ENCODE assay signal across 15 cellular contexts in genomic region chr6:52594216-52594615, GRCh38. TPM values are rescaled to one million over a fixed set of nuclear protein-coding genes. Genes with fewer than 3 reads are reported as not detected.
DNase-seq lines count a peak whose midpoint lies in the region; ATAC-seq, FAIRE-seq and TF ChIP-seq lines count a peak whose summit lies in the region.
"Had no signal": no experiment of that assay in that cellular context is flagged by ENCODE, and none has a peak within 500 bp of the region (broad histone marks: within the 10 kb centered on the region; RNA-seq: fewer than 3 reads in every experiment).

No MANE protein-coding gene starts in this region.

- TF ChIP-seq CTCF in heart left ventricle (IDR thresholded peaks at IDR 0.05) (no peak), ascending aorta (IDR thresholded peaks at IDR 0.05) (no peak), nephron progenitor cell (IDR thresholded peaks at IDR 0.05) (no peak), uterus (IDR thresholded peaks at IDR 0.05) (no peak), D721Med (IDR thresholded peaks at IDR 0.05; ENCODE audit: insufficient read depth, missing control alignments) (no peak), CD14-positive monocyte (IDR thresholded peaks at IDR 0.05) (no peak)

- H3K27me3 ChIP-seq in heart left ventricle (no peaks in the 10 kb centered on the region), ascending aorta (no peaks in the 10 kb centered on the region), uterus (no peaks in the 10 kb centered on the region)
- H3K27me3 ChIP-seq: upper lobe of right lung had no signal

- DNase-seq in heart left ventricle (no peak), Right ventricle myocardium superior (no peak), ascending aorta (ENCODE audit: low spot score in 2 of 2) (no peak), nephron progenitor cell (no peak), uterus (no peak), D721Med (ENCODE audit: insufficient read length, low spot score) (no peak), CD14-positive monocyte (ENCODE audit: low spot score) (no peak)
- DNase-seq: activated naive CD4-positive, alpha-beta T cell; endodermal cell; kidney; NCI-H1048; stimulated activated CD8-positive, alpha-beta memory T cell treated with anti-CD3 and anti-CD28 coated beads, Interleukin-4, amount 100 ng/mL, for 48 hours; upper lobe of right lung had no signal

- H3K4me3 Mint-ChIP-seq in nephron progenitor cell (peak overlapping the region; percentile 26), CD14-positive monocyte (no peak overlapping the region)
- H3K4me3 Mint-ChIP-seq: endodermal cell had no signal

- 89 to 91% (median 90%) methylated on average over 5 of the region's 5 CpGs for WGBS in heart left ventricle, 4 donors

- H3K27ac ChIP-seq in heart left ventricle (peak overlapping the region in 9 of 12 donors; percentile 13 to 83 (median 64)), ascending aorta (peak overlapping the region; percentile 64 to 78), uterus (peak overlapping the region; percentile 75 to 84)
- H3K27ac ChIP-seq: VCaP had no signal

- intact Hi-C loops in heart left ventricle (cut with DNase I) (loop anchor here in 2 of 10 donors (2.0 to 10.0 kb wide), 3 partner anchors 177 to 401 kb away; partner anchors contain the start of genes GSTA4 (in 1 of the 2) and MCM3 (in 1 of the 2)), Right ventricle myocardium superior (cut with DNase I) (loop anchor here (5.0 kb wide), 1 partner anchor 177 kb away; no protein-coding TSS in a partner anchor), ascending aorta (cut with DNase I) (loop anchor here (10.0 kb wide), 1 partner anchor 131 kb away; no protein-coding TSS in a partner anchor), uterus (cut with DNase I; ENCODE audit: low total_unique reads) (loop anchor here (10.0 kb wide), 1 partner anchor 71 kb away; no protein-coding TSS in a partner anchor), CD14-positive monocyte (cut with micrococcal nuclease) (no loop called here)

- H3K4me3 ChIP-seq in heart left ventricle: no peak overlapping the region
- H3K4me3 ChIP-seq in ascending aorta: no peak overlapping the region
- no peak overlapping the region for H3K4me3 ChIP-seq in uterus
- H3K4me3 ChIP-seq: upper lobe of right lung had no signal

- H3K4me1 ChIP-seq in heart left ventricle (peaks cover 0 to 62% (median 26%) of the 10 kb centered on the region in 12 donors), ascending aorta (peaks cover 16 to 33% of the 10 kb centered on the region in 2 donors), uterus (peaks cover 0 to 5% of the 10 kb centered on the region in 2 donors)

- no peak for FAIRE-seq in D721Med (lab: Jason Lieb, UNC)
- FAIRE-seq: kidney had no signal

- H3K9me3 ChIP-seq in heart left ventricle: no peaks in the 10 kb centered on the region
- no peaks in the 10 kb centered on the region for H3K9me3 ChIP-seq in ascending aorta
- H3K9me3 ChIP-seq in uterus: no peaks in the 10 kb centered on the region
- H3K9me3 ChIP-seq: upper lobe of right lung had no signal

- H3K27me3 Mint-ChIP-seq in nephron progenitor cell (ENCODE audit: low read depth, poor library complexity): no peaks in the 10 kb centered on the region
- peaks cover 0 to 4% (median 2%) of the 10 kb centered on the region in 3 donors for H3K27me3 Mint-ChIP-seq in CD14-positive monocyte (ENCODE audit: low read depth in 3 of 3)

- H3K27ac Mint-ChIP-seq in nephron progenitor cell (no peak overlapping the region), CD14-positive monocyte (peak overlapping the region in 3 of 7 donors; percentile 29 to 85 (median 63))

- H3K4me1 Mint-ChIP-seq in nephron progenitor cell (peaks cover 57% of the 10 kb centered on the region), CD14-positive monocyte (peaks cover 58% of the 10 kb centered on the region)

- TF ChIP-seq POLR2A in heart left ventricle (IDR thresholded peaks at IDR 0.05): no peak
- no peak for TF ChIP-seq POLR2A in uterus (IDR thresholded peaks at IDR 0.05)

- ATAC-seq in heart left ventricle (no peak), Right ventricle myocardium superior (ENCODE audit: poor library complexity) (no peak), GM18867 (IDR thresholded peaks at IDR 0.05; ENCODE audit: unreplicated experiment) (no peak)

- no peaks in the 10 kb centered on the region for H3K9me3 Mint-ChIP-seq in nephron progenitor cell
- H3K9me3 Mint-ChIP-seq in CD14-positive monocyte: peaks cover 0 to 1% (median 0%) of the 10 kb centered on the region in 7 donors
- H3K9me3 Mint-ChIP-seq: endodermal cell had no signal

- H3K36me3 Mint-ChIP-seq in nephron progenitor cell (ENCODE audit: low read depth) (no peaks in the 10 kb centered on the region), CD14-positive monocyte (no peaks in the 10 kb centered on the region)

- H3K36me3 ChIP-seq in heart left ventricle (no peaks in the 10 kb centered on the region), ascending aorta (no peaks in the 10 kb centered on the region), uterus (no peaks in the 10 kb centered on the region)
- H3K36me3 ChIP-seq: upper lobe of right lung had no signal

RNA-seq across cellular contexts. Expression of gene TRAM2, which starts 17.4 kb away (rescaled TPM):
- total RNA-seq in heart left ventricle (10 to 100 TPM in 7 of 9 donors, 1 to 10 TPM in 2; 9.8 to 19.0 (median 12.1) TPM), Right ventricle myocardium superior (11.0 TPM), ascending aorta (32.6 TPM), uterus (10 to 100 TPM in 2 of 4 donors, 1 to 10 TPM in 2; 3.8 to 33.2 (median 17.6) TPM)
- polyA plus RNA-seq in heart left ventricle (10 to 100 TPM in 1 of 2 donors, 1 to 10 TPM in 1; 4.7 to 13.8 TPM), CD14-positive monocyte (1 to 10 TPM; 4.7 to 5.9 TPM)

Comparison
In these comparisons a context has a peak if more than half of its experiments do, and no peak if none do; other contexts are left out.
1. intact Hi-C loops: an anchor here in Right ventricle myocardium superior (5.0 kb wide), ascending aorta (10.0 kb wide) and uterus (10.0 kb wide); none called in CD14-positive monocyte.